8 cellular contexts compared by ENCODE assay signal in the genomic region with DNA sequence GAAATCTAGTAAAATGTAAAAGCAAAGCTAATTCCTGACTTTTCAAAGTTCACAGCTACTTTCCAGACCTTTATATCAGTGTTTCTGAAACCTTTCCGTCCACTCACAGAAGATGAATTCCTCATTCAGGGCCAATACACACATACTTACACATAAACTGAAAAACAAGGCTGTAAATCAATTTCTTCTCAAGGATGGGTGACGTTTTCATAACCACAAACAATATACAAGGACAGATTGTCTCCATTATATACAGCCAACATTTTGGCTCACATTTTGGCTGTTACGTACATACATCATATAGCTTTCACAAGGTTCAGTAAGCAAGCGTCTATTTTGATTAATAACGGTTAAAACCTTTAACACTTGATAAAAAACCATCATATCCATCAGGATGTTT. TPM values are rescaled to one million over a fixed set of nuclear protein-coding genes. Genes with fewer than 3 reads are reported as not detected.
DNase-seq lines count a peak whose midpoint lies in the region; ATAC-seq and TF ChIP-seq lines count a peak whose summit lies in the region.

No MANE protein-coding gene starts in this region.

- no peak overlapping the region for H3K27ac ChIP-seq in adrenal gland
- no peak overlapping the region for H3K27ac ChIP-seq in right lobe of liver
- no peak overlapping the region for H3K27ac ChIP-seq in aorta (ENCODE audit: low read depth in 1 of 2, low read length in 2 of 2)

- H3K27me3 Mint-ChIP-seq in stimulated activated naive CD8-positive, alpha-beta T cell treated with anti-CD3 and anti-CD28 coated beads, Interleukin-15, Interleukin-2, amounts not matched to agents 100 ng/mL and 50 ng/mL, for 24 hours = peaks cover 4% of the 10 kb centered on the region

- peaks cover 11 to 38% of the 10 kb centered on the region in 2 donors for H3K4me1 ChIP-seq in adrenal gland (replicated peaks in 1 of 2)
- H3K4me1 ChIP-seq in right lobe of liver = peaks cover 0 to 11% (median 0%) of the 10 kb centered on the region in 4 donors
- no peaks in the 10 kb centered on the region for H3K4me1 ChIP-seq in aorta (ENCODE audit: control insufficient read depth in 1 of 2, insufficient read depth in 2 of 2, low read length in 2 of 2)

- intact Hi-C loops in adrenal gland (cut with DNase I) = no loop called here
- intact Hi-C loops in right lobe of liver (cut with DNase I) = no loop called here
- intact Hi-C loops in aorta (cut with DNase I) = loop anchor here in 1 of 2 donors (5.0 kb wide), 1 partner anchor 94 kb away; a partner anchor contains a TSS

- ATAC-seq in stimulated activated naive CD8-positive, alpha-beta T cell treated with anti-CD3 and anti-CD28 coated beads, Interleukin-15, Interleukin-2, amounts not matched to agents 100 U/mL and 50 U/mL, for 24 hours = no peak
- ATAC-seq in right lobe of liver (no peak), aorta (ENCODE audit: low FRiP score) (no peak)

- peaks cover 14% of the 10 kb centered on the region for H3K36me3 Mint-ChIP-seq in stimulated activated naive CD8-positive, alpha-beta T cell treated with anti-CD3 and anti-CD28 coated beads, Interleukin-15, Interleukin-2, amounts not matched to agents 100 ng/mL and 50 ng/mL, for 24 hours (ENCODE audit: low read depth)

- H3K27ac Mint-ChIP-seq in stimulated activated naive CD8-positive, alpha-beta T cell treated with anti-CD3 and anti-CD28 coated beads, Interleukin-15, Interleukin-2, amounts not matched to agents 100 ng/mL and 50 ng/mL, for 24 hours = no peak overlapping the region

- peaks cover 45% of the 10 kb centered on the region for H3K4me1 Mint-ChIP-seq in stimulated activated naive CD8-positive, alpha-beta T cell treated with anti-CD3 and anti-CD28 coated beads, Interleukin-15, Interleukin-2, amounts not matched to agents 100 ng/mL and 50 ng/mL, for 24 hours (ENCODE audit: low read depth)

- no peaks in the 10 kb centered on the region for H3K9me3 Mint-ChIP-seq in stimulated activated naive CD8-positive, alpha-beta T cell treated with anti-CD3 and anti-CD28 coated beads, Interleukin-15, Interleukin-2, amounts not matched to agents 100 ng/mL and 50 ng/mL, for 24 hours

- TF ChIP-seq CTCF in adrenal gland (IDR thresholded peaks at IDR 0.05) (no peak), right lobe of liver (IDR thresholded peaks at IDR 0.05) (no peak)

- WGBS in adrenal gland, 4 donors = 8 to 20% (median 14%) methylated on average over 5 of the region's 5 CpGs
- 40% methylated on average over 5 of the region's 5 CpGs for WGBS in right lobe of liver (ENCODE audit: insufficient coverage, low coverage, low lambda C conversion rate, missing lambda C conversion rate)
- 11 to 19% methylated on average over 5 of the region's 5 CpGs for WGBS in aorta, 2 donors

- H3K27me3 ChIP-seq in adrenal gland (no peaks in the 10 kb centered on the region), right lobe of liver (no peaks in the 10 kb centered on the region), aorta (ENCODE audit: control insufficient read depth in 1 of 2, insufficient read depth in 2 of 2, low read length in 1 of 2) (no peaks in the 10 kb centered on the region)

- TF ChIP-seq POLR2A in adrenal gland (IDR thresholded peaks at IDR 0.05) (no peak), right lobe of liver (IDR thresholded peaks at IDR 0.05) (no peak)

- H3K9me3 ChIP-seq in adrenal gland (replicated peaks in 1 of 3) = peaks cover 0 to 3% (median 0%) of the 10 kb centered on the region in 3 donors
- H3K9me3 ChIP-seq in right lobe of liver = no peaks in the 10 kb centered on the region
- no peaks in the 10 kb centered on the region for H3K9me3 ChIP-seq in aorta (ENCODE audit: control insufficient read depth, low read length)

- peak overlapping the region in 3 of 4 donors; percentile 15 to 96 (median 83) for H3K4me3 ChIP-seq in adrenal gland
- peak overlapping the region; percentile 76 to 92 (median 85) for H3K4me3 ChIP-seq in right lobe of liver
- H3K4me3 ChIP-seq in aorta (ENCODE audit: low read length in 2 of 2) = peak overlapping the region; percentile 24 to 81

- DNase-seq in stimulated activated naive CD8-positive, alpha-beta T cell treated with anti-CD3 and anti-CD28 coated beads, Interleukin-15, Interleukin-2, amounts not matched to agents 100 U/mL and 50 U/mL, for 24 hours = no peak
- DNase-seq in adrenal gland = no peak
- DNase-seq in right lobe of liver = no peak
- no peak for DNase-seq in aorta
- no peak for DNase-seq in HK-2 (ENCODE audit: unreplicated experiment)
- DNase-seq in NCI-H2171 treated with DMSO at 0.1 percent for 48 hours (lab: John Stamatoyannopoulos, UW) = no peak
- no peak for DNase-seq in NCI-H1930 (lab: John Stamatoyannopoulos, UW)

- H3K4me3 Mint-ChIP-seq in stimulated activated naive CD8-positive, alpha-beta T cell treated with anti-CD3 and anti-CD28 coated beads, Interleukin-15, Interleukin-2, amounts not matched to agents 100 ng/mL and 50 ng/mL, for 24 hours = peak overlapping the region; percentile 91

- H3K36me3 ChIP-seq in adrenal gland (replicated peaks in 1 of 2) = no peaks in the 10 kb centered on the region
- H3K36me3 ChIP-seq in right lobe of liver = no peaks in the 10 kb centered on the region
- no peaks in the 10 kb centered on the region for H3K36me3 ChIP-seq in aorta (ENCODE audit: control insufficient read depth in 1 of 2, insufficient read depth in 2 of 2, low read length in 1 of 2)

RNA-seq across cellular contexts. Expression of a gene that starts 1.4 kb away (rescaled TPM):
- total RNA-seq in adrenal gland (100 to 1,000 TPM in 2 of 8 donors, 10 to 100 TPM in 6; 40.7 to 106 (median 58.4) TPM), right lobe of liver (10 to 100 TPM; 14.4 to 28.6 (median 20.9) TPM), aorta (10 to 100 TPM; 45.1 to 49.5 TPM)
- polyA plus RNA-seq in adrenal gland (10 to 100 TPM; 28.9 to 62.6 (median 31.9) TPM), aorta (10 to 100 TPM; 29.8 to 30.2 TPM)
